Comparison of ENCODE assay signal across 32 cellular contexts in the genomic region with DNA sequence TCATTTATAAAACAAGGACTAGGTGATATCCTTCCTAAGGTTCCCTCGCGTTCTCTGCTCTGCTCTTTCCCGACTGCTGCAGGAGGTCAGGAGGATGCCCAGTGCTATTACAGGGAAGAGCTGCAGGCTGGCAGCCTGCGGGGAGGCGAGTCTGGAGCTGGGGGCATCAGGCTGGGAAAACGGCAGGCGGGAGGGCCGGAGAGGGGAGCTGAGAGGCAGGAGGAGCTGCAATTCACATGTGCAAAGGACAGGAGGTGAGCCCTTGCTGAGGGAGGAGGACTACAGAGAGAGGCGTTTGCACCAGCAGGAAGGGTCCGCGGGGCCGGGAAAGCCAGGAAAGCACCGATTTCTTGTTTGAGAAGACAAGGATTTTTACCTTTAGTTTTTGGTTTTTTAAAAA. TPM values are rescaled to one million over a fixed set of nuclear protein-coding genes. Genes with fewer than 3 reads are reported as not detected.
"Had no signal": no experiment of that assay in that cellular context is flagged by ENCODE, and none has a peak within 500 bp of the region (broad histone marks: within the 10 kb centered on the region; RNA-seq: fewer than 3 reads in every experiment).

No MANE protein-coding gene starts in this region.

- H3K27me3 ChIP-seq: brain microvascular endothelial cell, hepatocyte, pancreas, upper lobe of left lung, vagina had no signal

- DNase-seq: activated B cell treated with CpG ODN at 0.5 μM for 24 hours; activated CD4-positive, alpha-beta T cell treated with anti-CD3 and anti-CD28 coated beads, Interleukin-2, amount 50 U/mL, for 1 hour; activated CD8-positive, alpha-beta T cell treated with anti-CD3 and anti-CD28 coated beads for 36 hours; activated gamma-delta T cell treated with Interleukin-2 at 50 U/mL for 16 hours; activated naive CD4-positive, alpha-beta T cell treated with anti-CD3 and anti-CD28 coated beads, Interleukin-2, amount 50 U/mL, for 16 hours; activated T-cell treated with anti-CD3 and anti-CD28 coated beads, Interleukin-2, amount 50 U/mL, for 4 hours; amniotic stem cell; gastrocnemius medialis; islet precursor cell; left ventricle myocardium inferior; mesendoderm; pancreas; retina; stimulated activated CD4-positive, alpha-beta T cell treated with anti-CD3 and anti-CD28 coated beads, Interleukin-12 subunit alpha, Interleukin-12 subunit beta, amount 100 ng/mL, for 4 hours; stimulated activated CD4-positive, alpha-beta T cell treated with anti-CD3 and anti-CD28 coated beads, Interleukin-4, amount 100 ng/mL, for 1 hour; upper lobe of left lung had no signal

- H3K36me3 ChIP-seq: brain microvascular endothelial cell, gastrocnemius medialis, left ventricle myocardium inferior, pancreas, prostate gland, upper lobe of left lung, vagina had no signal

- ATAC-seq: activated CD8-positive, alpha-beta T cell treated with anti-CD3 and anti-CD28 coated beads for 36 hours; activated T-cell treated with anti-CD3 and anti-CD28 coated beads, Interleukin-2, amount 50 U/mL, for 4 hours; activated T-helper 17 cell treated with anti-CD3 and anti-CD28 coated beads, Interleukin-2, amount 50 U/mL, for 72 hours; natural killer cell treated with Interleukin-12 subunit alpha and Interleukin-12 subunit beta and Interleukin-15 and Interleukin-18, amount 100 ng/mL, for 72 hours had no signal

- H3K4me2 ChIP-seq: hepatocyte had no signal

- H3K4me3 ChIP-seq: gastrocnemius medialis, hepatocyte, left ventricle myocardium inferior, lung, pancreas, prostate gland, skin epidermis, upper lobe of left lung, vagina had no signal

- H3K79me2 ChIP-seq: hepatocyte had no signal

- H3K36me3 Mint-ChIP-seq: natural killer cell treated with Interleukin-12 subunit alpha and Interleukin-12 subunit beta and Interleukin-15 and Interleukin-18, amount 100 ng/mL, for 72 hours had no signal

- H3K27ac Mint-ChIP-seq: activated B cell treated with CpG ODN at 0.5 μM for 24 hours; activated CD8-positive, alpha-beta T cell treated with anti-CD3 and anti-CD28 coated beads for 36 hours; activated T-helper 17 cell treated with anti-CD3 and anti-CD28 coated beads, Interleukin-2, amount 50 U/mL, for 72 hours; natural killer cell treated with Interleukin-12 subunit alpha and Interleukin-12 subunit beta and Interleukin-15 and Interleukin-18, amount 100 ng/mL, for 72 hours; stimulated activated naive CD8-positive, alpha-beta T cell treated with anti-CD3 and anti-CD28 coated beads, Interleukin-15, Interleukin-2, amounts not matched to agents 100 ng/mL and 50 ng/mL, for 24 hours had no signal

- H3K9me3 Mint-ChIP-seq: activated B cell treated with CpG ODN at 0.5 μM for 24 hours; activated CD8-positive, alpha-beta T cell treated with anti-CD3 and anti-CD28 coated beads for 36 hours; activated T-cell treated with anti-CD3 and anti-CD28 coated beads, Interleukin-2, amount 50 U/mL, for 4 hours; activated T-helper 17 cell treated with anti-CD3 and anti-CD28 coated beads, Interleukin-2, amount 50 U/mL, for 72 hours; natural killer cell treated with Interleukin-12 subunit alpha and Interleukin-12 subunit beta and Interleukin-15 and Interleukin-18, amount 100 ng/mL, for 72 hours; stimulated activated naive CD8-positive, alpha-beta T cell treated with anti-CD3 and anti-CD28 coated beads, Interleukin-15, Interleukin-2, amounts not matched to agents 100 ng/mL and 50 ng/mL, for 24 hours had no signal

- H3K27ac ChIP-seq: brain microvascular endothelial cell, hepatocyte, left ventricle myocardium inferior, pancreas, skin epidermis, upper lobe of left lung, vagina had no signal

- H3K4me3 Mint-ChIP-seq: activated B cell treated with CpG ODN at 0.5 μM for 24 hours; activated CD8-positive, alpha-beta T cell treated with anti-CD3 and anti-CD28 coated beads for 36 hours; activated T-cell treated with anti-CD3 and anti-CD28 coated beads, Interleukin-2, amount 50 U/mL, for 4 hours; activated T-helper 17 cell treated with anti-CD3 and anti-CD28 coated beads, Interleukin-2, amount 50 U/mL, for 72 hours; natural killer cell treated with Interleukin-12 subunit alpha and Interleukin-12 subunit beta and Interleukin-15 and Interleukin-18, amount 100 ng/mL, for 72 hours; stimulated activated naive CD8-positive, alpha-beta T cell treated with anti-CD3 and anti-CD28 coated beads, Interleukin-15, Interleukin-2, amounts not matched to agents 100 ng/mL and 50 ng/mL, for 24 hours had no signal

- H3K27me3 Mint-ChIP-seq: activated B cell treated with CpG ODN at 0.5 μM for 24 hours; activated CD8-positive, alpha-beta T cell treated with anti-CD3 and anti-CD28 coated beads for 36 hours; activated T-helper 17 cell treated with anti-CD3 and anti-CD28 coated beads, Interleukin-2, amount 50 U/mL, for 72 hours; stimulated activated naive CD8-positive, alpha-beta T cell treated with anti-CD3 and anti-CD28 coated beads, Interleukin-15, Interleukin-2, amounts not matched to agents 100 ng/mL and 50 ng/mL, for 24 hours had no signal

- H3K4me1 ChIP-seq: left ventricle myocardium inferior, pancreas, prostate gland, upper lobe of left lung had no signal

- H3K9me3 ChIP-seq: gastrocnemius medialis, left ventricle myocardium inferior, pancreas, prostate gland, upper lobe of left lung, vagina had no signal

- H2AFZ ChIP-seq: hepatocyte had no signal

RNA-seq across cellular contexts. Expression of a gene that starts 8.1 kb away (rescaled TPM):
- total RNA-seq: activated B cell treated with CpG ODN at 0.5 μM for 24 hours; activated T-helper 17 cell treated with anti-CD3 and anti-CD28 coated beads, Interleukin-2, amount 50 U/mL, for 72 hours; astrocyte; chondrocyte; gastrocnemius medialis; hepatocyte; mononuclear cell; myocyte; natural killer cell treated with Interleukin-12 subunit alpha and Interleukin-12 subunit beta and Interleukin-15 and Interleukin-18, amount 100 ng/mL, for 72 hours; sciatic nerve; vagina had no signal

RNA-seq across cellular contexts. Expression of a gene that starts 40.7 kb away (rescaled TPM):
- total RNA-seq: activated B cell treated with CpG ODN at 0.5 μM for 24 hours; activated CD8-positive, alpha-beta T cell treated with anti-CD3 and anti-CD28 coated beads for 36 hours; activated T-cell treated with anti-CD3 and anti-CD28 coated beads, Interleukin-2, amount 50 U/mL, for 4 hours; activated T-helper 17 cell treated with anti-CD3 and anti-CD28 coated beads, Interleukin-2, amount 50 U/mL, for 72 hours; astrocyte; cardiac septum; chondrocyte; gastrocnemius medialis; hepatocyte; left ventricle myocardium inferior; lung; mononuclear cell; natural killer cell treated with Interleukin-12 subunit alpha and Interleukin-12 subunit beta and Interleukin-15 and Interleukin-18, amount 100 ng/mL, for 72 hours; pancreas; prostate gland; sciatic nerve; subcutaneous adipose tissue; upper lobe of left lung; vagina had no signal

RNA-seq across cellular contexts. Expression of a gene that starts 54.0 kb away (rescaled TPM):
- total RNA-seq: activated B cell treated with CpG ODN at 0.5 μM for 24 hours; activated CD8-positive, alpha-beta T cell treated with anti-CD3 and anti-CD28 coated beads for 36 hours; activated T-cell treated with anti-CD3 and anti-CD28 coated beads, Interleukin-2, amount 50 U/mL, for 4 hours; cardiac septum; chondrocyte; gastrocnemius medialis; myocyte; natural killer cell treated with Interleukin-12 subunit alpha and Interleukin-12 subunit beta and Interleukin-15 and Interleukin-18, amount 100 ng/mL, for 72 hours; vagina had no signal
